ENCODE assay signal across 22 cellular contexts in the genomic region with DNA sequence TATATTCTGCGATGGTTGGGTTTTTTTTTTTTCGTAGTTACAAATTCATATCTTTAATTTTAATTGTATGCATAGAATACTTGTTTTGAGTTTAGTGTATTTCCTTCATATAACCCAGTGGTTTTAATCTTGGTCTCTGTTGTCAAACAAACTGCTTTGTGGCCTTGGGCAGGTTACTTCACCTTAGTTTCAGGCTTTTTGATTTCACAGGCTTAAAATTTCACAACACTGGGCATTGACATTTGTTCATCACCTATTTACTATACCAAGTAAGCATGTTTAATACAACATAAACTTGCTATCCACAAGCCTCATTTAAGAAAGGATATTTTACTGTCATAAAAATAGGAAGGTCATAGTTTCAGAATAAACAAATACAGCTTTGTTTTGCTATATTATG. TPM values are rescaled to one million over a fixed set of nuclear protein-coding genes. Genes with fewer than 3 reads are reported as not detected.
DNase-seq lines count a peak whose midpoint lies in the region; ATAC-seq, FAIRE-seq and TF ChIP-seq lines count a peak whose summit lies in the region.
"Had no signal": no experiment of that assay in that cellular context is flagged by ENCODE, and none has a peak within 500 bp of the region (broad histone marks: within the 10 kb centered on the region; RNA-seq: fewer than 3 reads in every experiment).

No MANE protein-coding gene starts in this region.

- peaks cover 24% of the 10 kb centered on the region for H3K4me1 Mint-ChIP-seq in CD4-positive, alpha-beta T cell (ENCODE audit: low read depth)
- peaks cover 25% of the 10 kb centered on the region for H3K4me1 Mint-ChIP-seq in T-helper 17 cell

- no peaks in the 10 kb centered on the region for H3K36me3 Mint-ChIP-seq in CD4-positive, alpha-beta T cell (ENCODE audit: low read depth)
- peaks cover 2% of the 10 kb centered on the region for H3K36me3 Mint-ChIP-seq in T-helper 17 cell (ENCODE audit: low read depth)
- H3K36me3 Mint-ChIP-seq: CD8-positive, alpha-beta T cell had no signal

- H2AFZ ChIP-seq in HepG2 (ENCODE audit: low read length): no peak overlapping the region
- H2AFZ ChIP-seq: GM23248 had no signal

- no peaks in the 10 kb centered on the region for H3K9me3 ChIP-seq in CD4-positive, alpha-beta T cell (ENCODE audit: control insufficient read depth, low read length)
- H3K9me3 ChIP-seq in T-helper 17 cell (ENCODE audit: control insufficient read depth, low read length, poor library complexity, severe bottlenecking) (no peaks in the 10 kb centered on the region), HepG2 (ENCODE audit: low read length) (no peaks in the 10 kb centered on the region), stomach (peaks cover 0 to 6% (median 0%) of the 10 kb centered on the region in 4 donors)
- H3K9me3 ChIP-seq: SJCRH30 had no signal

- H3K79me2 ChIP-seq in HepG2 (ENCODE audit: insufficient read depth, low read length): peaks cover 37% of the 10 kb centered on the region

- BruUV-seq in HepG2 (replicated peaks; lab: Mats Ljungman, UMichigan): no TSS peak

- CTCF ChIA-PET in CD4-positive, alpha-beta T cell (lab: Charles Lee): no interaction called here
- CTCF ChIA-PET in HepG2 (lab: Yijun Ruan, JAX; ENCODE audit: low intra/inter-chr PET ratio, low total read pairs): no interaction called here

- TF ChIP-seq CTCF in CD4-positive, alpha-beta T cell (IDR thresholded peaks at IDR 0.05): no peak
- TF ChIP-seq CTCF in HepG2 (CRISPR knock-in tag; IDR thresholded peaks at IDR 0.05) (no peak), stomach (IDR thresholded peaks at IDR 0.05) (no peak)

- no peak overlapping the region for H3K27ac ChIP-seq in CD4-positive, alpha-beta T cell (ENCODE audit: low read depth, low read length)
- H3K27ac ChIP-seq in HepG2 (ENCODE audit: extremely low read length, insufficient read depth, low read length): no peak overlapping the region
- no peak overlapping the region for H3K27ac ChIP-seq in stomach
- H3K27ac ChIP-seq: GM23248, HL-60, RWPE1, SJCRH30 had no signal

- H3K4me3 ChIP-seq in HepG2 (replicated peaks in 1 of 3; ENCODE audit: insufficient read depth in 1 of 3, low read depth in 2 of 3, low read length in 3 of 3) (no peak overlapping the region), stomach (no peak overlapping the region)
- H3K4me3 ChIP-seq: GM23248, SJCRH30 had no signal

- H3K27me3 Mint-ChIP-seq in CD4-positive, alpha-beta T cell: no peaks in the 10 kb centered on the region
- no peaks in the 10 kb centered on the region for H3K27me3 Mint-ChIP-seq in T-helper 17 cell
- H3K27me3 Mint-ChIP-seq: B cell had no signal

- no peaks in the 10 kb centered on the region for H3K9me3 Mint-ChIP-seq in CD4-positive, alpha-beta T cell
- H3K9me3 Mint-ChIP-seq: CD8-positive, alpha-beta T cell had no signal

- POLR2A ChIA-PET in CD4-positive, alpha-beta T cell (lab: Charles Lee): interaction anchor here (0.6 to 1.2 kb wide), 2 partner anchors 11 to 255 kb away, joined by 3 to 4 read pairs; no protein-coding TSS in a partner anchor
- POLR2A ChIA-PET in HepG2 (lab: Yijun Ruan, JAX): no interaction called here

- in situ Hi-C loops in HepG2 (cut with HindIII; ENCODE audit: extremely low pct_ligation_motif_present, low pct_unique_long_range_greater_than_20kb): no loop called here

- no peak for TF ChIP-seq EP300 in HepG2 (IDR thresholded peaks at IDR 0.05; ENCODE audit: low read depth in 2 of 2, low read length in 2 of 2)
- TF ChIP-seq EP300 in HepG2 (CRISPR knock-in tag; IDR thresholded peaks at IDR 0.05; ENCODE audit: borderline replicate concordance): no peak
- TF ChIP-seq EP300 in stomach (IDR thresholded peaks at IDR 0.05): no peak

- ATAC-seq in CD4-positive, alpha-beta T cell (ENCODE audit: poor library complexity): no peak
- peak; percentile 27 for ATAC-seq in GM18498 (IDR thresholded peaks at IDR 0.05; ENCODE audit: unreplicated experiment)
- ATAC-seq in T-helper 17 cell: peak; percentile 43
- peak; percentile 53; the same call in 1 of the 3 replicates for ATAC-seq in HepG2
- no peak for ATAC-seq in GM21717 (IDR thresholded peaks at IDR 0.05; ENCODE audit: unreplicated experiment)
- ATAC-seq: HCT116 had no signal

- no peak for TF ChIP-seq RAD21 in HepG2 (CRISPR knock-in tag; IDR thresholded peaks at IDR 0.05)

- FAIRE-seq in HepG2 (lab: Jason Lieb, UNC): no peak
- FAIRE-seq: D721Med, HTR-8/SVneo had no signal

- no peak overlapping the region for H3K4me3 Mint-ChIP-seq in CD4-positive, alpha-beta T cell
- no peak overlapping the region for H3K4me3 Mint-ChIP-seq in T-helper 17 cell
- H3K4me3 Mint-ChIP-seq: B cell; CD8-positive, alpha-beta T cell had no signal

- peak overlapping the region; percentile 0 for H3K27ac Mint-ChIP-seq in CD4-positive, alpha-beta T cell
- H3K27ac Mint-ChIP-seq in T-helper 17 cell: peak overlapping the region; percentile 82
- H3K27ac Mint-ChIP-seq: B cell had no signal

- H3K36me3 ChIP-seq in HepG2 (replicated peaks in 1 of 2; ENCODE audit: control insufficient read depth in 1 of 2, insufficient read depth in 2 of 2, low read length in 2 of 2): no peaks in the 10 kb centered on the region
- no peaks in the 10 kb centered on the region for H3K36me3 ChIP-seq in stomach
- H3K36me3 ChIP-seq: SJCRH30 had no signal

- H3K27me3 ChIP-seq in CD4-positive, alpha-beta T cell (ENCODE audit: control insufficient read depth, insufficient read depth, low read length): no peaks in the 10 kb centered on the region
- no peaks in the 10 kb centered on the region for H3K27me3 ChIP-seq in HepG2 (ENCODE audit: control insufficient read depth in 1 of 2, insufficient read depth in 2 of 2, low read length in 2 of 2)
- H3K27me3 ChIP-seq in stomach: no peaks in the 10 kb centered on the region
- H3K27me3 ChIP-seq: SJCRH30 had no signal

- 82% methylated on average over 2 of the region's 2 CpGs for WGBS in HepG2 (ENCODE audit: low lambda C conversion rate)
- WGBS in stomach, 5 donors: 75 to 94% (median 82%) methylated on average over 2 of the region's 2 CpGs

- no peak overlapping the region for H3K4me2 ChIP-seq in HepG2 (ENCODE audit: low read depth, low read length)

- DNase-seq in CD4-positive, alpha-beta T cell: no peak
- no peak for DNase-seq in T-helper 17 cell
- DNase-seq in HepG2 (ENCODE audit: low spot score): peak; percentile 41
- no peak for DNase-seq in NCI-H2107 treated with DMSO at 0.1 percent for 48 hours (lab: John Stamatoyannopoulos, UW; ENCODE audit: unreplicated experiment)
- no peak for DNase-seq in stomach
- no peak for DNase-seq in 8988T
- DNase-seq: DMS79, GM23248, NCI-H187, NCI-H2171, NCI-H748 treated with DMSO at 0.1 percent for 48 hours, PC-3, SJCRH30 had no signal

- H3K4me1 ChIP-seq in HepG2 (ENCODE audit: insufficient read depth, low read length): peaks cover 22% of the 10 kb centered on the region
- peaks cover 0 to 44% (median 18%) of the 10 kb centered on the region in 4 donors for H3K4me1 ChIP-seq in stomach
- H3K4me1 ChIP-seq: SJCRH30 had no signal

- H4K20me1 ChIP-seq in HepG2 (ENCODE audit: insufficient read depth, low read length): no peaks in the 10 kb centered on the region

- H3K9ac ChIP-seq in HepG2 (ENCODE audit: insufficient read depth, low read depth, low read length): no peak overlapping the region
- H3K9ac ChIP-seq: GM23248 had no signal

- intact Hi-C loops in CD4-positive, alpha-beta T cell (cut with DNase I, micrococcal nuclease): no loop called here
- intact Hi-C loops in HepG2 (cut with micrococcal nuclease; ENCODE audit: unreplicated experiment) (no loop called here), stomach (cut with DNase I; ENCODE audit: low total_unique reads) (no loop called here)

- TF ChIP-seq POLR2A in HepG2 (IDR thresholded peaks at IDR 0.05; ENCODE audit: insufficient read depth in 1 of 2, low read depth in 2 of 2, low read length in 2 of 2) (no peak), stomach (IDR thresholded peaks at IDR 0.05) (no peak)

RNA-seq across cellular contexts. Expression of a gene that starts 14.7 kb away (rescaled TPM):
- 10 to 100 TPM; 25.6 to 26.4 TPM for total RNA-seq in CD4-positive, alpha-beta T cell
- total RNA-seq in T-helper 17 cell (10 to 100 TPM; 35.0 to 38.3 TPM), HepG2 (2016; rRNA removed; fragmentation: Illumina TruSeq; extraction: Trizol) (23.0 and 24.3 TPM in 2 replicates), stomach (10 to 100 TPM; 31.3 to 78.1 (median 67.0) TPM)
- 4.9 and 6.3 TPM in 2 replicates for total RNA-seq in HepG2 (2016; cell fraction: cytosol; rRNA removed; fragmentation: Illumina TruSeq; extraction: Trizol; ENCODE audit: low read depth)
- 22.0 and 23.7 TPM in 2 replicates for total RNA-seq in HepG2 (2016; cell fraction: insoluble cytoplasmic fraction; rRNA removed; fragmentation: Illumina TruSeq; extraction: Trizol)
- 5.0 and 6.3 TPM in 2 replicates for total RNA-seq in HepG2 (2016; cell fraction: membrane; rRNA removed; fragmentation: Illumina TruSeq; extraction: Trizol)
- total RNA-seq in HepG2 (2016; cell fraction: nucleus; rRNA removed; fragmentation: Illumina TruSeq; extraction: Trizol): 35.9 and 37.8 TPM in 2 replicates
- polyA plus RNA-seq in HepG2 (2011; rRNA removed) (17.2 and 19.2 TPM in 2 replicates), stomach (10 to 100 TPM in 1 of 3 donors, 1 to 10 TPM in 2; 3.3 to 10.1 (median 7.3) TPM)
- 13.6 and 17.3 TPM in 2 replicates for polyA plus RNA-seq in HepG2 (2011; cell fraction: cytosol; rRNA removed)
- 22.9 and 26.6 TPM in 2 replicates for polyA plus RNA-seq in HepG2 (2011; cell fraction: nucleus; rRNA removed)
- polyA plus RNA-seq in HepG2 (2012): 12.4 and 13.7 TPM in 2 replicates
- 0.24 and 0.32 TPM in 2 replicates for polyA plus RNA-seq in HepG2 (2016; cell fraction: cytosol; fragmentation: Illumina TruSeq; extraction: Trizol; ENCODE audit: low read depth)
- polyA plus RNA-seq in HepG2 (2016; cell fraction: insoluble cytoplasmic fraction; fragmentation: Illumina TruSeq; extraction: Trizol; ENCODE audit: low read depth): 12.6 and 13.0 TPM in 2 replicates
- 0.80 and 1.2 TPM in 2 replicates for polyA plus RNA-seq in HepG2 (2016; cell fraction: membrane; fragmentation: Illumina TruSeq; extraction: Trizol; ENCODE audit: low read depth)
- 21.9 and 25.9 TPM in 2 replicates for polyA plus RNA-seq in HepG2 (2016; cell fraction: nucleus; fragmentation: Illumina TruSeq; extraction: Trizol; ENCODE audit: insufficient read depth, low read depth)
- polyA minus RNA-seq in HepG2 (2011; rRNA and poly(A)+ RNA removed; ENCODE audit: low replicate concordance): 24.7 and 32.1 TPM in 2 replicates
- polyA minus RNA-seq in HepG2 (2011; cell fraction: cytosol; rRNA and poly(A)+ RNA removed): 18.1 and 20.7 TPM in 2 replicates
- 83.3 and 91.0 TPM in 2 replicates for polyA minus RNA-seq in HepG2 (2011; cell fraction: nucleus; rRNA and poly(A)+ RNA removed)

Comparison
In these comparisons a context has a peak if more than half of its experiments do, and no peak if none do; other contexts are left out.
1. ATAC-seq: peak in GM18498 (single experiment), T-helper 17 cell (single experiment) and HepG2 (single experiment); none in CD4-positive, alpha-beta T cell (single experiment) and GM21717 (single experiment).